1 cellular context compared by ENCODE assay signal in the genomic region with DNA sequence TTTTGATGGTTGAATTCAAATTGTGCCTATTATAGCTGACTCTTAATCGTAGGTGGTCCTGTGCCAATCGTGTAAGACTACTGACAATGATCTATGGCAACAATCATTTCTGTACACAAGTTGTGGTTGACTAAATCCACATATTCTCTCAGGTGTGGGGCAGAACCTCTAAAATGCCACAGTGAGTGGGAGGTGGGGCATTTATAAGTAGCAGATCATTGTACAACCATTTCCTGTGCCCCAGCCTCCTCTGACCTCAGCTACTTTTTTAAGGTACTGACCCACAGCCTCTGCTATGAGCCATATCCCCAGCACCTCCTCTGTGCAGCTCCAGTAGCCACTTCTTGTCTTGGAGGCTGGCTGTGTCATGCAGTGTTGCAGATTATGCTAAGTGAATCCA.
TF ChIP-seq lines count a peak whose summit lies in the region.

No MANE protein-coding gene starts in this region.

TF ChIP-seq in HCT116, 20 proteins besides CTCF, POLR2A, EP300 and RAD21 (continued from another document):
- TF ChIP-seq, protein P1, sequence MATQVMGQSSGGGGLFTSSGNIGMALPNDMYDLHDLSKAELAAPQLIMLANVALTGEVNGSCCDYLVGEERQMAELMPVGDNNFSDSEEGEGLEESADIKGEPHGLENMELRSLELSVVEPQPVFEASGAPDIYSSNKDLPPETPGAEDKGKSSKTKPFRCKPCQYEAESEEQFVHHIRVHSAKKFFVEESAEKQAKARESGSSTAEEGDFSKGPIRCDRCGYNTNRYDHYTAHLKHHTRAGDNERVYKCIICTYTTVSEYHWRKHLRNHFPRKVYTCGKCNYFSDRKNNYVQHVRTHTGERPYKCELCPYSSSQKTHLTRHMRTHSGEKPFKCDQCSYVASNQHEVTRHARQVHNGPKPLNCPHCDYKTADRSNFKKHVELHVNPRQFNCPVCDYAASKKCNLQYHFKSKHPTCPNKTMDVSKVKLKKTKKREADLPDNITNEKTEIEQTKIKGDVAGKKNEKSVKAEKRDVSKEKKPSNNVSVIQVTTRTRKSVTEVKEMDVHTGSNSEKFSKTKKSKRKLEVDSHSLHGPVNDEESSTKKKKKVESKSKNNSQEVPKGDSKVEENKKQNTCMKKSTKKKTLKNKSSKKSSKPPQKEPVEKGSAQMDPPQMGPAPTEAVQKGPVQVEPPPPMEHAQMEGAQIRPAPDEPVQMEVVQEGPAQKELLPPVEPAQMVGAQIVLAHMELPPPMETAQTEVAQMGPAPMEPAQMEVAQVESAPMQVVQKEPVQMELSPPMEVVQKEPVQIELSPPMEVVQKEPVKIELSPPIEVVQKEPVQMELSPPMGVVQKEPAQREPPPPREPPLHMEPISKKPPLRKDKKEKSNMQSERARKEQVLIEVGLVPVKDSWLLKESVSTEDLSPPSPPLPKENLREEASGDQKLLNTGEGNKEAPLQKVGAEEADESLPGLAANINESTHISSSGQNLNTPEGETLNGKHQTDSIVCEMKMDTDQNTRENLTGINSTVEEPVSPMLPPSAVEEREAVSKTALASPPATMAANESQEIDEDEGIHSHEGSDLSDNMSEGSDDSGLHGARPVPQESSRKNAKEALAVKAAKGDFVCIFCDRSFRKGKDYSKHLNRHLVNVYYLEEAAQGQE (IDR thresholded peaks at IDR 0.05; ENCODE audit: low read depth): no peak
- TF ChIP-seq EZH2phosphoT487 (IDR thresholded peaks at IDR 0.05; ENCODE audit: borderline replicate concordance) (no peak), ELF1 (IDR thresholded peaks at IDR 0.05; ENCODE audit: borderline replicate concordance, low read depth) (no peak), EGR1 (IDR thresholded peaks at IDR 0.05; ENCODE audit: low read depth) (no peak), SRF (IDR thresholded peaks at IDR 0.05; ENCODE audit: low read depth) (no peak), CBX3 (IDR thresholded peaks at IDR 0.05; ENCODE audit: low read depth) (no peak), EZH2 (IDR thresholded peaks at IDR 0.05) (no peak), POLR2AphosphoS5 (IDR thresholded peaks at IDR 0.05; ENCODE audit: low read depth, low read length) (no peak), ZBTB33 (IDR thresholded peaks at IDR 0.05; ENCODE audit: extremely low read depth, insufficient replicate concordance, low read length) (no peak), YY1 (IDR thresholded peaks at IDR 0.05; ENCODE audit: extremely low read depth, insufficient replicate concordance, low read depth, low read length) (no peak)
- TF ChIP-seq, protein P2, sequence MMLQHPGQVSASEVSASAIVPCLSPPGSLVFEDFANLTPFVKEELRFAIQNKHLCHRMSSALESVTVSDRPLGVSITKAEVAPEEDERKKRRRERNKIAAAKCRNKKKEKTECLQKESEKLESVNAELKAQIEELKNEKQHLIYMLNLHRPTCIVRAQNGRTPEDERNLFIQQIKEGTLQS (IDR thresholded peaks at IDR 0.05): no peak
TF ChIP-seq in HCT116: peak in this region for 0.
